In the genomic region with DNA sequence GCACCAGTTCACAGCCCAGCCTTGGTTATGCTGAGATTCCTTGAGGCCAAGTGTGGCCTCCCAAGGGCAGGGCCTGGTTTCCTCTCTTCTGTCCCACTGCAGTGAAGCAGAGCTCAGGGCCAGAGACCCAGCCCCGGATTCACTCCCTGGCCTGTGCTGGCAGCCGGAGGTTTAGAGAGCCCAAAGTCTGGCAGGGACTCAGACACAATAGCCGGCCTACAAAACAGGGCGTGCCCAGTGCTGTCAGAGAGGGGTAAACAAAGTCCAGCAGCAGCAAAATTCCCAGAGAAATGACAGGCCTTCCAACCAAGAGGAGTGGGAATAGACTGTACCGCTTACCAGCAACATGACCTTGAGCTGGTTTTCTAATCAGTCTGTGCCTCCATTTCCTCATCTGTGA, we compare ENCODE assay signal across 25 cellular contexts. TPM values are rescaled to one million over a fixed set of nuclear protein-coding genes. Genes with fewer than 3 reads are reported as not detected.
A peak's percentile ranks its signal among the peaks of the same experiment; 100 is the strongest.
DNase-seq lines count a peak whose midpoint lies in the region; ATAC-seq, FAIRE-seq and TF ChIP-seq lines count a peak whose summit lies in the region.
"Had no signal": no experiment of that assay in that cellular context is flagged by ENCODE, and none has a peak within 500 bp of the region (broad histone marks: within the 10 kb centered on the region; RNA-seq: fewer than 3 reads in every experiment).

No MANE protein-coding gene starts in this region.

- TF ChIP-seq CTCF in 22Rv1 (IDR thresholded peaks at IDR 0.05): no peak
- TF ChIP-seq CTCF in K562 (IDR thresholded peaks at IDR 0.05 in 2 of 3, conservative IDR thresholded peaks at IDR 0.05 in 1 of 3; ENCODE audit: insufficient read depth in 2 of 3, low read depth in 1 of 3, low read length in 3 of 3): no peak
- TF ChIP-seq CTCF in hepatocyte (IDR thresholded peaks at IDR 0.05; ENCODE audit: poor library complexity): no peak
- no peak for TF ChIP-seq CTCF in brain microvascular endothelial cell (IDR thresholded peaks at IDR 0.05; ENCODE audit: low read depth, low read length, missing control alignments)

- H3K9me1 ChIP-seq in K562 (ENCODE audit: control insufficient read depth, insufficient read depth, low read length): no peaks in the 10 kb centered on the region

- WGBS in K562 (ENCODE audit: insufficient coverage, low coverage, missing lambda C conversion rate): 2% methylated on average over 5 of the region's 5 CpGs
- WGBS in hepatocyte (ENCODE audit: low lambda C conversion rate, missing lambda C conversion rate): 69% methylated on average over 5 of the region's 5 CpGs

- H3K9me3 ChIP-seq in K562 (replicated peaks; ENCODE audit: control insufficient read depth, insufficient read depth, low read depth, low read length): no peaks in the 10 kb centered on the region
- H3K9me3 ChIP-seq in hepatocyte (ENCODE audit: low read depth): no peaks in the 10 kb centered on the region
- H3K9me3 ChIP-seq: ovary had no signal

- no peaks in the 10 kb centered on the region for H3K9me2 ChIP-seq in hepatocyte (replicated peaks; ENCODE audit: insufficient read depth)

- H2AFZ ChIP-seq in K562 (ENCODE audit: low read depth, low read length) (no peak overlapping the region), hepatocyte (no peak overlapping the region)

- peaks cover 2 to 50% of the 10 kb centered on the region in 2 experiments; a peak in 4 of 5 replicates for H3K27me3 ChIP-seq in K562 (ENCODE audit: control insufficient read depth in 2 of 2, insufficient read depth in 2 of 2, low read length in 2 of 2)
- no peaks in the 10 kb centered on the region for H3K27me3 ChIP-seq in hepatocyte
- no peaks in the 10 kb centered on the region for H3K27me3 ChIP-seq in brain microvascular endothelial cell (replicated peaks)
- H3K27me3 ChIP-seq: foreskin keratinocyte, ovary had no signal

- no peaks in the 10 kb centered on the region for H3K79me2 ChIP-seq in K562 (ENCODE audit: control insufficient read depth, insufficient read depth, low read length)
- H3K79me2 ChIP-seq in hepatocyte: no peaks in the 10 kb centered on the region

- H3K27ac ChIP-seq in 22Rv1 (peak overlapping the region; percentile 12; the same call in 1 of the 2 replicates), K562 (ENCODE audit: extremely low read depth, low read depth, low read length) (no peak overlapping the region), hepatocyte (peak overlapping the region; percentile 9), skin epidermis (peak overlapping the region in 20 of 21 experiments; percentile 52 to 93 (median 82)), brain microvascular endothelial cell (no peak overlapping the region)
- H3K27ac ChIP-seq: foreskin keratinocyte, ovary had no signal

- no peaks in the 10 kb centered on the region for H3K36me3 Mint-ChIP-seq in activated naive CD8-positive, alpha-beta T cell treated with anti-CD3 and anti-CD28 coated beads, Interleukin-2, amount 50 U/mL, for 24 hours (ENCODE audit: low read depth)

- no peak for ATAC-seq in K562
- ATAC-seq in activated naive CD8-positive, alpha-beta T cell treated with anti-CD3 and anti-CD28 coated beads, Interleukin-2, amount 50 U/mL, for 24 hours: no peak
- no peak for ATAC-seq in HG03460 (IDR thresholded peaks at IDR 0.05; ENCODE audit: unreplicated experiment)
- ATAC-seq: activated T-cell treated with anti-CD3 and anti-CD28 coated beads, Interleukin-2, amount 50 U/mL, for 72 hours; GM12878; sciatic nerve; stimulated activated naive CD8-positive, alpha-beta T cell treated with anti-CD3 and anti-CD28 coated beads, Interleukin-15, Interleukin-2, amounts not matched to agents 100 U/mL and 50 U/mL, for 24 hours had no signal

- POLR2A ChIA-PET in K562 (lab: Yijun Ruan, JAX): interaction anchor here (0.5 to 0.8 kb wide), 2 partner anchors 8 to 15 kb away, joined by 3 read pairs; no protein-coding TSS in a partner anchor

- H3K9ac ChIP-seq in K562 (ENCODE audit: insufficient read depth in 1 of 2, low read depth in 2 of 2, low read length in 2 of 2): no peak overlapping the region

- TF ChIP-seq EP300 in K562 (IDR thresholded peaks at IDR 0.05; ENCODE audit: low read length): no peak

- no TSS peak for BruUV-seq in K562 (replicated peaks; lab: Mats Ljungman, UMichigan)

- peaks cover 18% of the 10 kb centered on the region for H3K4me1 Mint-ChIP-seq in activated naive CD8-positive, alpha-beta T cell treated with anti-CD3 and anti-CD28 coated beads, Interleukin-2, amount 50 U/mL, for 24 hours

- no peak overlapping the region for H3K4me3 Mint-ChIP-seq in activated naive CD8-positive, alpha-beta T cell treated with anti-CD3 and anti-CD28 coated beads, Interleukin-2, amount 50 U/mL, for 24 hours
- H3K4me3 Mint-ChIP-seq: activated B cell treated with CpG ODN at 0.5 μM for 24 hours; activated naive CD8-positive, alpha-beta T cell; activated T-cell treated with anti-CD3 and anti-CD28 coated beads, Interleukin-2, amount 50 U/mL, for 72 hours had no signal

- no peaks in the 10 kb centered on the region; the same call in 1 of the 2 replicates for H4K20me1 ChIP-seq in K562 (replicated peaks; ENCODE audit: control insufficient read depth, insufficient read depth, low read length)
- no peaks in the 10 kb centered on the region for H4K20me1 ChIP-seq in hepatocyte (ENCODE audit: insufficient read depth, poor library complexity, severe bottlenecking)

- no peak overlapping the region for H3K4me2 ChIP-seq in K562 (ENCODE audit: insufficient read depth, low read length)
- H3K4me2 ChIP-seq in hepatocyte: no peak overlapping the region

- no peak for FAIRE-seq in K562 (lab: Jason Lieb, UNC)
- FAIRE-seq: endothelial cell of umbilical vein, GM12878 had no signal

- no peaks in the 10 kb centered on the region for H3K36me3 ChIP-seq in K562 (ENCODE audit: control insufficient read depth, insufficient read depth, low read length)
- H3K36me3 ChIP-seq in hepatocyte (replicated peaks; ENCODE audit: insufficient read depth, low read depth): no peaks in the 10 kb centered on the region
- H3K36me3 ChIP-seq in brain microvascular endothelial cell (replicated peaks): no peaks in the 10 kb centered on the region
- H3K36me3 ChIP-seq: ovary had no signal

- in situ Hi-C loops in K562 (cut with MboI): no loop called here
- in situ Hi-C loops in brain microvascular endothelial cell (cut with HindIII; ENCODE audit: low pct_ligation_motif_present, low sequenced_read_pairs): no loop called here

- CTCF ChIA-PET in K562 (lab: Yijun Ruan, JAX; ENCODE audit: low intra/inter-chr PET ratio): interaction anchor here (0.6 kb wide), 1 partner anchor 22 kb away, joined by 3 read pairs; no protein-coding TSS in a partner anchor

- TF ChIP-seq POLR2A in K562 (conservative IDR thresholded peaks at IDR 0.05): no peak

- no peaks in the 10 kb centered on the region for H3K9me3 Mint-ChIP-seq in activated naive CD8-positive, alpha-beta T cell treated with anti-CD3 and anti-CD28 coated beads, Interleukin-2, amount 50 U/mL, for 24 hours
- H3K9me3 Mint-ChIP-seq: activated B cell treated with CpG ODN at 0.5 μM for 24 hours; activated T-cell treated with anti-CD3 and anti-CD28 coated beads, Interleukin-2, amount 50 U/mL, for 72 hours had no signal

- H3K4me3 ChIP-seq in K562: no peak overlapping the region
- no peak overlapping the region for H3K4me3 ChIP-seq in hepatocyte
- no peak overlapping the region for H3K4me3 ChIP-seq in skin epidermis
- no peak overlapping the region for H3K4me3 ChIP-seq in brain microvascular endothelial cell (ENCODE audit: low read depth, low read length)
- H3K4me3 ChIP-seq: GM12878, ovary had no signal

- H3K27ac Mint-ChIP-seq in activated naive CD8-positive, alpha-beta T cell treated with anti-CD3 and anti-CD28 coated beads, Interleukin-2, amount 50 U/mL, for 24 hours: no peak overlapping the region
- H3K27ac Mint-ChIP-seq: activated B cell treated with CpG ODN at 0.5 μM for 24 hours; activated T-cell treated with anti-CD3 and anti-CD28 coated beads, Interleukin-2, amount 50 U/mL, for 72 hours had no signal

- DNase-seq in K562 (ENCODE audit: extremely low read depth in 1 of 4, low spot score in 3 of 4) (no peak), hepatocyte (ENCODE audit: low spot score) (no peak), globus pallidus (ENCODE audit: low spot score) (no peak), brain microvascular endothelial cell (no peak)
- no peak for DNase-seq in activated naive CD8-positive, alpha-beta T cell treated with anti-CD3 and anti-CD28 coated beads, Interleukin-2, amount 50 U/mL, for 24 hours
- DNase-seq: ACHN; activated B cell treated with CpG ODN at 0.5 μM for 24 hours; activated T-cell treated with anti-CD3 and anti-CD28 coated beads, Interleukin-2, amount 50 U/mL, for 72 hours; foreskin keratinocyte; IMR-90; MM.1S; NCI-H1694 treated with DMSO at 0.1 percent for 48 hours; NCI-H2227 treated with DMSO at 0.1 percent for 48 hours; NCI-H774; ovary; stimulated activated CD4-positive, alpha-beta T cell treated with anti-CD3 and anti-CD28 coated beads, Interleukin-1b, Interleukin-23, amount 100 ng/mL, for 48 hours; stimulated activated naive CD8-positive, alpha-beta T cell treated with anti-CD3 and anti-CD28 coated beads, Interleukin-15, Interleukin-2, amounts not matched to agents 100 U/mL and 50 U/mL, for 24 hours had no signal

- H3K27me3 Mint-ChIP-seq in activated naive CD8-positive, alpha-beta T cell treated with anti-CD3 and anti-CD28 coated beads, Interleukin-2, amount 50 U/mL, for 24 hours: no peaks in the 10 kb centered on the region
- H3K27me3 Mint-ChIP-seq: activated B cell treated with CpG ODN at 0.5 μM for 24 hours; activated naive CD8-positive, alpha-beta T cell had no signal

- TF ChIP-seq RAD21 in K562 (CRISPR knock-in tag; conservative IDR thresholded peaks at IDR 0.05 in 1 of 2, IDR thresholded peaks at IDR 0.05 in 1 of 2): no peak

- H3K4me1 ChIP-seq in K562 (replicated peaks in 1 of 2; ENCODE audit: control insufficient read depth in 2 of 2, insufficient read depth in 2 of 2, low read length in 2 of 2): peaks cover 0 to 3% of the 10 kb centered on the region in 2 experiments; a peak in 1 of 5 replicates
- H3K4me1 ChIP-seq in hepatocyte (ENCODE audit: insufficient read depth): peaks cover 7% of the 10 kb centered on the region

- intact Hi-C loops in K562 (cut with micrococcal nuclease): no loop called here

RNA-seq across cellular contexts. Expression of a gene that starts 14.0 kb away (rescaled TPM):
- total RNA-seq in K562 (2011; cell fraction: chromatin; rRNA removed; ENCODE audit: low replicate concordance): 0.44 and 0.55 TPM in 2 replicates
- total RNA-seq in K562 (2011; cell fraction: nucleolus; rRNA removed): 0.13 and 0.67 TPM in 2 replicates
- total RNA-seq in K562 (2011; cell fraction: nucleoplasm; rRNA removed): 0.53 and 0.73 TPM in 2 replicates
- total RNA-seq in K562 (2014; rRNA removed) (0.09 TPM in 1 of 2 replicates, not detected in the other), K562 (2014; rRNA removed; fragmentation: Illumina TruSeq; extraction: Trizol) (0.04 and 0.10 TPM in 2 replicates), K562 (2015; rRNA removed; fragmentation: Illumina TruSeq; extraction: Trizol) (0.11 and 0.14 TPM in 2 replicates), K562 (2021) (0.34 and 0.38 TPM in 2 replicates), hepatocyte (12.2 and 19.2 TPM in 2 replicates)
- polyA plus RNA-seq in K562 (2011; rRNA removed) (0.15 and 0.21 TPM in 2 replicates), K562 (2014; fragmentation: Illumina TruSeq; extraction: Trizol) (0.06 TPM in 1 of 2 replicates, not detected in the other), K562 (2014; fragmentation: Nextera tagmentation; extraction: Ambion mirVana) (not detected), K562 (2014; rRNA removed) (not detected in 2 replicates), hepatocyte (17.3 and 17.5 TPM in 2 replicates)
- polyA plus RNA-seq in K562 (2011; cell fraction: cytosol; rRNA removed): 0.30 TPM in 1 of 2 replicates, not detected in the other
- polyA plus RNA-seq in K562 (2011; cell fraction: nucleus; rRNA removed): 0.21 and 1.7 TPM in 2 replicates
- 0.13 and 0.35 TPM in 2 replicates for polyA plus RNA-seq in K562 (2012)
- polyA minus RNA-seq in K562 (2011; rRNA and poly(A)+ RNA removed): 0.21 TPM in 1 of 2 replicates, not detected in the other
- polyA minus RNA-seq in K562 (2011; cell fraction: cytosol; rRNA and poly(A)+ RNA removed): not detected in 2 replicates
- polyA minus RNA-seq in K562 (2011; cell fraction: nucleus; rRNA and poly(A)+ RNA removed): 0.22 and 0.40 TPM in 2 replicates
- total RNA-seq: IMR-90, myocyte had no signal
- polyA plus RNA-seq: IMR-90 had no signal

Comparison
In these comparisons a context has a peak if more than half of its experiments do, and no peak if none do; other contexts are left out.
1. H3K27ac ChIP-seq: peak in 22Rv1 (single experiment), hepatocyte (single experiment) and skin epidermis (20 of 21); none in K562 (single experiment) and brain microvascular endothelial cell (single experiment).